Comparison of ENCODE assay signal across 9 cellular contexts in genomic region chr15:41870689-41871081, GRCh38. TPM values are rescaled to one million over a fixed set of nuclear protein-coding genes. Genes with fewer than 3 reads are reported as not detected.
DNase-seq lines count a peak whose midpoint lies in the region; ATAC-seq and TF ChIP-seq lines count a peak whose summit lies in the region.
"Had no signal": no experiment of that assay in that cellular context is flagged by ENCODE, and none has a peak within 500 bp of the region (broad histone marks: within the 10 kb centered on the region; RNA-seq: fewer than 3 reads in every experiment).

No MANE protein-coding gene starts in this region.

- no peak overlapping the region for H3K27ac ChIP-seq in MM.1S (ENCODE audit: low read length)

- no peaks in the 10 kb centered on the region for H3K36me3 ChIP-seq in MM.1S (replicated peaks; ENCODE audit: insufficient read depth, low read length)

- no peaks in the 10 kb centered on the region for H3K36me3 Mint-ChIP-seq in activated CD8-positive, alpha-beta T cell treated with anti-CD3 and anti-CD28 coated beads, Interleukin-2, amount 10 ng/mL, durations not matched to agents 7 days and 5 days (ENCODE audit: low read depth)

- H3K4me1 Mint-ChIP-seq in activated CD8-positive, alpha-beta T cell treated with anti-CD3 and anti-CD28 coated beads, Interleukin-2, amount 10 ng/mL, durations not matched to agents 7 days and 5 days (ENCODE audit: low read depth): peaks cover 9% of the 10 kb centered on the region

- H3K9me3 ChIP-seq in MM.1S (replicated peaks; ENCODE audit: insufficient read depth, low read length): no peaks in the 10 kb centered on the region

- H3K27me3 Mint-ChIP-seq in activated CD8-positive, alpha-beta T cell treated with anti-CD3 and anti-CD28 coated beads, Interleukin-2, amount 10 ng/mL, durations not matched to agents 7 days and 5 days (ENCODE audit: low read depth): no peaks in the 10 kb centered on the region

- H3K9me2 ChIP-seq in MM.1S (replicated peaks; ENCODE audit: insufficient read depth, low read length): no peaks in the 10 kb centered on the region

- H4K20me1 ChIP-seq in MM.1S (ENCODE audit: insufficient read depth, low read length): no peaks in the 10 kb centered on the region

- POLR2A ChIA-PET in activated CD8-positive, alpha-beta T cell treated with anti-CD3 and anti-CD28 coated beads, Interleukin-2, amount 10 ng/mL, durations not matched to agents 7 days and 5 days (lab: Charles Lee): interaction anchor here (0.7 to 1.0 kb wide), 3 partner anchors 14 to 34 kb away, joined by 3 read pairs; no protein-coding TSS in a partner anchor

- H3K27me3 ChIP-seq in MM.1S (replicated peaks; ENCODE audit: insufficient read depth, low read length): peaks cover 93% of the 10 kb centered on the region

- CTCF ChIA-PET in activated CD8-positive, alpha-beta T cell treated with anti-CD3 and anti-CD28 coated beads, Interleukin-2, amount 10 ng/mL, durations not matched to agents 7 days and 5 days (lab: Charles Lee): interaction anchor here (1.1 to 1.7 kb wide), 5 partner anchors 10 to 98 kb away, joined by 3 to 8 read pairs (median 5); no protein-coding TSS in a partner anchor

- H3F3A ChIP-seq in MM.1S (ENCODE audit: insufficient read depth, low read length): no peaks in the 10 kb centered on the region

- no peak for TF ChIP-seq CTCF in MM.1S (IDR thresholded peaks at IDR 0.05; ENCODE audit: low read length)

- no peaks in the 10 kb centered on the region for H3K9me3 Mint-ChIP-seq in activated CD8-positive, alpha-beta T cell treated with anti-CD3 and anti-CD28 coated beads, Interleukin-2, amount 10 ng/mL, durations not matched to agents 7 days and 5 days (ENCODE audit: insufficient read depth)

- no peaks in the 10 kb centered on the region for H3K4me1 ChIP-seq in MM.1S (ENCODE audit: low read length)

- peak; percentile 86 for ATAC-seq in activated CD8-positive, alpha-beta T cell treated with anti-CD3 and anti-CD28 coated beads, Interleukin-2, amount 10 ng/mL, durations not matched to agents 7 days and 5 days
- ATAC-seq in esophagus mucosa (peak; percentile 79), HG03378 (IDR thresholded peaks at IDR 0.05; ENCODE audit: unreplicated experiment) (no peak), HG03439 (IDR thresholded peaks at IDR 0.05; ENCODE audit: unreplicated experiment) (no peak)

- no peak overlapping the region for H3K4me3 Mint-ChIP-seq in activated CD8-positive, alpha-beta T cell treated with anti-CD3 and anti-CD28 coated beads, Interleukin-2, amount 10 ng/mL, durations not matched to agents 7 days and 5 days

- peak overlapping the region; percentile 89 for H3K27ac Mint-ChIP-seq in activated CD8-positive, alpha-beta T cell treated with anti-CD3 and anti-CD28 coated beads, Interleukin-2, amount 10 ng/mL, durations not matched to agents 7 days and 5 days

- H3K4me3 ChIP-seq in MM.1S (ENCODE audit: low read length): no peak overlapping the region

- no peaks in the 10 kb centered on the region for H3K79me2 ChIP-seq in MM.1S (ENCODE audit: low read length)

- DNase-seq in HT1080 (ENCODE audit: low read depth) (peak; percentile 93), MM.1S (no peak), NCI-H2196 (lab: John Stamatoyannopoulos, UW; ENCODE audit: unreplicated experiment) (no peak)
- DNase-seq in activated CD8-positive, alpha-beta T cell treated with anti-CD3 and anti-CD28 coated beads, Interleukin-2, amount 10 ng/mL, durations not matched to agents 7 days and 5 days: peak; percentile 66
- DNase-seq in stimulated activated CD4-positive, alpha-beta T cell treated with anti-CD3 and anti-CD28 coated beads, Interleukin-2, amount 100 ng/mL, for 24 hours: peak; percentile 49 to 62
- DNase-seq: islet precursor cell had no signal

- H3K4me2 ChIP-seq in MM.1S (ENCODE audit: low read depth, low read length): no peak overlapping the region

- H2AFZ ChIP-seq in MM.1S (ENCODE audit: low read length): no peak overlapping the region

- H3K9ac ChIP-seq in MM.1S (ENCODE audit: low read length): no peak overlapping the region

RNA-seq across cellular contexts. Expression of gene SPTBN5, which starts 23.2 kb away (rescaled TPM):
- 2.3 and 3.9 TPM in 2 replicates for total RNA-seq in HT1080 (2014; rRNA removed; shearing (Covaris generic))
- polyA plus RNA-seq in HT1080 (2015; cell fraction: cytosol; rRNA removed): 0.53 and 0.55 TPM in 2 replicates
- polyA plus RNA-seq in HT1080 (2015; cell fraction: nucleus; rRNA removed): 8.3 and 10.4 TPM in 2 replicates
- under 1 TPM; 0.16 to 0.21 TPM for total RNA-seq in activated CD8-positive, alpha-beta T cell treated with anti-CD3 and anti-CD28 coated beads, Interleukin-2, amount 10 ng/mL, durations not matched to agents 7 days and 5 days
- 2.1 TPM for total RNA-seq in esophagus mucosa

RNA-seq across cellular contexts. Expression of gene PLA2G4B, which starts 32.0 kb away (rescaled TPM):
- total RNA-seq in HT1080 (2014; rRNA removed; shearing (Covaris generic)): 1.1 and 3.1 TPM in 2 replicates
- 0.87 and 1.1 TPM in 2 replicates for polyA plus RNA-seq in HT1080 (2015; cell fraction: cytosol; rRNA removed)
- polyA plus RNA-seq in HT1080 (2015; cell fraction: nucleus; rRNA removed): 26.7 and 30.5 TPM in 2 replicates
- total RNA-seq in activated CD8-positive, alpha-beta T cell treated with anti-CD3 and anti-CD28 coated beads, Interleukin-2, amount 10 ng/mL, durations not matched to agents 7 days and 5 days: 10 to 100 TPM in 1 of 2 experiments, 1 to 10 TPM in 1; 8.9 to 13.1 TPM
- 23.6 TPM for total RNA-seq in esophagus mucosa

RNA-seq across cellular contexts. Expression of gene JMJD7, which starts 42.8 kb away (rescaled TPM):
- 9.0 and 9.3 TPM in 2 replicates for total RNA-seq in HT1080 (2014; rRNA removed; shearing (Covaris generic))
- 8.5 and 8.6 TPM in 2 replicates for polyA plus RNA-seq in HT1080 (2015; cell fraction: cytosol; rRNA removed)
- 18.3 and 19.2 TPM in 2 replicates for polyA plus RNA-seq in HT1080 (2015; cell fraction: nucleus; rRNA removed)
- 10 to 100 TPM; 19.5 to 22.8 TPM for total RNA-seq in activated CD8-positive, alpha-beta T cell treated with anti-CD3 and anti-CD28 coated beads, Interleukin-2, amount 10 ng/mL, durations not matched to agents 7 days and 5 days
- total RNA-seq in esophagus mucosa: 35.4 TPM

Comparison
In these comparisons a context has a peak if more than half of its experiments do, and no peak if none do; other contexts are left out.
1. DNase-seq: peak in HT1080 (single experiment), activated CD8-positive, alpha-beta T cell treated with anti-CD3 and anti-CD28 coated beads, Interleukin-2, amount 10 ng/mL, durations not matched to agents 7 days and 5 days (single experiment) and stimulated activated CD4-positive, alpha-beta T cell treated with anti-CD3 and anti-CD28 coated beads, Interleukin-2, amount 100 ng/mL, for 24 hours (2 of 2); none in MM.1S (single experiment) and NCI-H2196 (single experiment).
2. ATAC-seq: peak in activated CD8-positive, alpha-beta T cell treated with anti-CD3 and anti-CD28 coated beads, Interleukin-2, amount 10 ng/mL, durations not matched to agents 7 days and 5 days (single experiment) and esophagus mucosa (single experiment); none in HG03378 (single experiment) and HG03439 (single experiment).